ENCODE assay signal across 27 cellular contexts in the genomic region with DNA sequence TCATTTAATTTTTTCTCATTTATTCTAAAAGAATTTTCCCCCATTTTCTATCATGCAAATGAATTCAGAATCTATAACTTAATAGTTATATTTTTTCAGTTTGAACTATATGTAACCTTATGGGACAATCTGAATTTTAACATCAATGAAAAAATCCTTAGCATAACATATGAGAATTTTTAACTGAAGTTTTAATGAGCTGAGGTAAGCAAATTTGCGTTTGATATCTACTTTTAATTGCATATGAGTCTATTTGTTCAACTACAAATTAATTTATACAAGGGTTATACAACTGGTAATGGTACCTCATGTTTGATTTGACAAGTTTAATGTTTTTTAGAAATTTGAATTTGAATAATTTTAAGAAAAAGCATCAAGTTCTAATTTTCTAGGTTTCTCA.
"Had no signal": no experiment of that assay in that cellular context is flagged by ENCODE, and none has a peak within 500 bp of the region (broad histone marks: within the 10 kb centered on the region; RNA-seq: fewer than 3 reads in every experiment).

No MANE protein-coding gene starts in this region.

- DNase-seq: natural killer cell; occipital lobe; ovary; psoas muscle; right cardiac atrium; spleen; stimulated activated CD4-positive, alpha-beta T cell treated with anti-CD3 and anti-CD28 coated beads, Interleukin-12 subunit alpha, Interleukin-12 subunit beta, amount 100 ng/mL, for 4 hours; stimulated activated CD4-positive, alpha-beta T cell treated with anti-CD3 and anti-CD28 coated beads, Interleukin-1b, Interleukin-23, amount 100 ng/mL, for 48 hours; stimulated activated CD4-positive, alpha-beta T cell treated with anti-CD3 and anti-CD28 coated beads, Interleukin-4, amount 100 ng/mL, for 1 hour; stimulated activated CD4-positive, alpha-beta T cell treated with anti-CD3 and anti-CD28 coated beads, Interleukin-4, amount 100 ng/mL, for 4 hours; stimulated activated CD8-positive, alpha-beta memory T cell treated with anti-CD3 and anti-CD28 coated beads, Interleukin-4, amount 100 ng/mL, for 48 hours; stimulated activated naive CD4-positive, alpha-beta T cell; stimulated activated naive CD8-positive, alpha-beta T cell treated with anti-CD3 and anti-CD28 coated beads, Interleukin-15, amount 100 ng/mL, for 72 hours; stimulated activated naive CD8-positive, alpha-beta T cell treated with anti-CD3 and anti-CD28 coated beads, Interleukin-15, Interleukin-2, amounts not matched to agents 100 U/mL and 50 U/mL, for 24 hours; thyroid gland; trophoblast cell; upper lobe of left lung had no signal

- H3K27me3 ChIP-seq: neural progenitor cell, ovary, spleen, thyroid gland, tibial nerve, upper lobe of left lung, vagina had no signal

- H3K4me2 ChIP-seq: neural progenitor cell, smooth muscle cell had no signal

- H2AFZ ChIP-seq: neural progenitor cell, parathyroid adenoma had no signal

- H3K4me1 ChIP-seq: neural progenitor cell, parathyroid adenoma, psoas muscle, spleen, thyroid gland, tibial nerve, upper lobe of left lung, vagina had no signal

- H3K27ac ChIP-seq: neural progenitor cell, ovary, parathyroid adenoma, psoas muscle, skin epidermis, spleen, thoracic aorta, thyroid gland, tibial nerve, upper lobe of left lung, vagina had no signal

- FAIRE-seq: urothelium cell line had no signal

- H3K79me2 ChIP-seq: parathyroid adenoma had no signal

- H3K4me3 ChIP-seq: neural progenitor cell, ovary, psoas muscle, skin epidermis, smooth muscle cell, spleen, thoracic aorta, thyroid gland, tibial nerve, upper lobe of left lung, vagina had no signal

- ATAC-seq: natural killer cell; psoas muscle; right cardiac atrium; sciatic nerve; stimulated activated memory B cell treated with anti-CD40 and anti-IgM and Interleukin-4, amounts not matched to agents 10 μg/mL and 1 μg/mL and 100 μg/mL, for 72 hours; stimulated activated naive CD8-positive, alpha-beta T cell treated with anti-CD3 and anti-CD28 coated beads, Interleukin-15, amount 100 ng/mL, for 72 hours; stimulated activated naive CD8-positive, alpha-beta T cell treated with anti-CD3 and anti-CD28 coated beads, Interleukin-15, Interleukin-2, amounts not matched to agents 100 U/mL and 50 U/mL, for 24 hours had no signal

- H3K9me3 ChIP-seq: ovary, psoas muscle, thoracic aorta, thyroid gland, tibial nerve, upper lobe of left lung, vagina had no signal

- H3K9ac ChIP-seq: neural progenitor cell, parathyroid adenoma had no signal

- H3K36me3 ChIP-seq: neural progenitor cell, ovary, spleen, thoracic aorta, thyroid gland, tibial nerve, upper lobe of left lung, vagina had no signal
